Comparison of ENCODE assay signal across 27 cellular contexts in the genomic region with DNA sequence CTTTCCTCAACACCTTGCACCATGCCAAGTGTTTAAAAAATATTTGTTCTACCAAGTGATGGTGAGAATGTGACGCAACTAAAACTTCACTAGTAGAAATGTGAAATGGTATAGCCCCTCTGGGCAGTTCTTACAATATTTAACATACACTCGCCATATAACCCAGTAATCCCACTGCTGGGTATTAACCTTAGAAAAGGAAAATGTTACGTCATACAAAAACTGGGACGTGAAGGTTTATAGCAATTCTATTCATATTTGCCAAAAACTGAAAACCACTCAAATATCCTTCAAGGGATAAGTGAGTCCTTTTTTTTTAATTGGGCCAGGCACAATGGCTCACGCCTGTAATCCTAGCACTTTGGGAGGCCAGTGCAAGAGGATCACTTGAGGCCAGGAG.
"Had no signal": no experiment of that assay in that cellular context is flagged by ENCODE, and none has a peak within 500 bp of the region (broad histone marks: within the 10 kb centered on the region; RNA-seq: fewer than 3 reads in every experiment).

No MANE protein-coding gene starts in this region.

- H3K27me3 ChIP-seq: stomach, suprapubic skin, testis, thyroid gland, tibial artery, tibial nerve, transverse colon, upper lobe of left lung, upper lobe of right lung, uterus, vagina had no signal

- H3K4me3 ChIP-seq: stomach, suprapubic skin, testis, thoracic aorta, thyroid gland, tibial artery, tibial nerve, transverse colon, upper lobe of left lung, upper lobe of right lung, uterus, vagina had no signal

- ATAC-seq: stimulated activated effector memory CD8-positive, alpha-beta T cell treated with anti-CD3 and anti-CD28 coated beads, Interleukin-12 subunit alpha, Interleukin-12 subunit beta, amount 100 ng/mL, for 72 hours; stimulated activated memory B cell treated with anti-CD40 and anti-IgM and Interleukin-4, amounts not matched to agents 10 μg/mL and 1 μg/mL and 100 μg/mL, for 72 hours; stimulated activated naive B cell treated with anti-CD40 and anti-IgM and Interleukin-4, amounts not matched to agents 10 μg/mL and 1 μg/mL and 100 μg/mL, for 72 hours; stimulated activated naive CD8-positive, alpha-beta T cell treated with anti-CD3 and anti-CD28 coated beads, Interleukin-15, amount 100 ng/mL, for 72 hours; stimulated activated naive CD8-positive, alpha-beta T cell treated with anti-CD3 and anti-CD28 coated beads, Interleukin-15, Interleukin-2, amounts not matched to agents 100 U/mL and 50 U/mL, for 24 hours; upper lobe of right lung had no signal

- H3K4me1 ChIP-seq: stomach, thyroid gland, tibial artery, transverse colon, upper lobe of left lung, upper lobe of right lung, uterus, vagina had no signal

- H3K27ac ChIP-seq: stomach, suprapubic skin, testis, thoracic aorta, thyroid gland, tibial artery, tibial nerve, transverse colon, upper lobe of left lung, upper lobe of right lung, uterus, vagina had no signal

- DNase-seq: stimulated activated CD4-positive, alpha-beta T cell treated with anti-CD3 and anti-CD28 coated beads, Interleukin-2, amount 100 ng/mL, for 48 hours; stimulated activated CD4-positive, alpha-beta T cell treated with anti-CD3 and anti-CD28 coated beads, Interleukin-4, amount 100 ng/mL, for 1 hour; stimulated activated CD4-positive, alpha-beta T cell treated with anti-CD3 and anti-CD28 coated beads, Interleukin-4, amount 100 ng/mL, for 24 hours; stimulated activated CD4-positive, alpha-beta T cell treated with anti-CD3 and anti-CD28 coated beads, Interleukin-4, amount 100 ng/mL, for 4 hours; stimulated activated CD8-positive, alpha-beta memory T cell treated with anti-CD3 and anti-CD28 coated beads, Interleukin-4, amount 100 ng/mL, for 48 hours; stimulated activated naive B cell treated with anti-CD40 and anti-IgM and Interleukin-4, amounts not matched to agents 10 μg/mL and 1 μg/mL and 100 μg/mL, for 72 hours; stimulated activated naive CD4-positive, alpha-beta T cell; stimulated activated naive CD4-positive, alpha-beta T cell treated with Interleukin-2 at 50 U/mL for 16 hours; stimulated activated naive CD8-positive, alpha-beta T cell treated with anti-CD3 and anti-CD28 coated beads, Interleukin-15, amount 100 ng/mL, for 72 hours; stimulated activated naive CD8-positive, alpha-beta T cell treated with anti-CD3 and anti-CD28 coated beads, Interleukin-15, Interleukin-2, amounts not matched to agents 100 U/mL and 50 U/mL, for 24 hours; stomach; substantia nigra; testis; thyroid gland; tibial artery; transverse colon; trophoblast cell; upper lobe of left lung; uterus had no signal

- H3K9me3 ChIP-seq: stomach, suprapubic skin, testis, thoracic aorta, thyroid gland, tibial artery, tibial nerve, transverse colon, upper lobe of left lung, upper lobe of right lung, uterus, vagina had no signal

- H3K36me3 ChIP-seq: stomach, suprapubic skin, thoracic aorta, thyroid gland, tibial artery, tibial nerve, transverse colon, upper lobe of left lung, upper lobe of right lung, uterus, vagina had no signal

- FAIRE-seq: urothelium cell line had no signal
